1 cellular context compared by ENCODE assay signal in the genomic region with DNA sequence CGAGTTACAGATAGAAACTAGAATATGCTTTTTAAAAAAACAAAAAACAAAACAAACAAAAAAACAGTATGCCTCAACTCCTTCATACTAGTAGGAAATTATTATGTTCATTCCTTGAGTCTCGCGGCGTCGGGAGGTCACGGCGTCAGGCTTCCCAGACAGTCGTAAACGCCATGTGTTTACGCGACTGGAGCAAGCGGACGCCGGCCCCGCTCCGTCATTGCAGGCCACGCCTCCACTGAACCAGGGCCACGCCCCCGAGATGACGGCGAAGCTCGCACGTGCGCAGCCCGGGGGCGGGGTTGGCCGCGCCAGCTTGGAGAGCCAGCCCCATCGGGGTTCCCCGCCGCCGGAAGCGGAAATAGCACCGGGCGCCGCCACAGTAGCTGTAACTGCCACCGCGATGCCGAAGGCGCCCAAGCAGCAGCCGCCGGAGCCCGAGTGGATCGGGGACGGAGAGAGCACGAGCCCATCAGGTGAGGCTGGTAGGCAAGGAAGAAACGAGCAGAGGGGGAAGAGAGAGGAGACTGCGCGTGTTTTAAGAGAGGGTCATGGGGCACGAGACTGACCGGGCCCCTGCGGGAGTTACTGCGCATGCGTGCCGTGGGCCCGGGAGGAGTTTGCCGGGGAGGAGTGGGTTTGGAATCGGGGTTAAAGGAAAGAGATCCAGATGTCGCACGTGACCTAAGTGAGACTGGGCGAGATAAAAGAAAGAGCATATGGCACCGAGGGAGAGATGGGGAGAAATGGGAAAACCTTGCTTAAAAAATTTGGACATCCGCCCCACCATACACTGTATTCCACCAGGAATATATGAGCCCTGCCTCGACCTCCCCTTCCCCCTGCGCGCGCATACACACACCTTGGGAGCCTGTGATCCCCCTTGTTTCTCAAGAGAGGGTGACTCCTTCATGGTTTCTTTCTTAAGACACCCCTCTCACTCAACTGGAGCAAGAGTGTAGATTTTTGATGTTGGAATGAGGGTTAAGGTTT.
TF ChIP-seq lines count a peak whose summit lies in the region.

A gene (plus strand): TSS at position 358 of the 993 bp plus-strand sequence. CDS start 46 bp downstream, at position 404.

TF ChIP-seq in K562, 482 proteins besides CTCF, POLR2A, EP300 and RAD21 (continued from another document and continues in another):
- TF ChIP-seq FOXM1 (IDR thresholded peaks at IDR 0.05; ENCODE audit: low read depth) (no peak), FOXM1 (CRISPR knock-in tag; IDR thresholded peaks at IDR 0.05; ENCODE audit: low read depth) (peak; percentile 81; the same call in 1 of the 2 replicates), ZNF354B (CRISPR knock-in tag; IDR thresholded peaks at IDR 0.05) (no peak), POLR2AphosphoS5 (IDR thresholded peaks at IDR 0.05; ENCODE audit: control insufficient read depth, insufficient read depth, low read depth, low read length) (peak; percentile 95), ZNF143 (CRISPR knock-in tag; IDR thresholded peaks at IDR 0.05) (0 out of 2 replicates have a peak, but pooled peaks have one; percentile 57), ZC3H4 (CRISPR knock-in tag; IDR thresholded peaks at IDR 0.05; ENCODE audit: borderline replicate concordance) (no peak), ZNF224 (CRISPR knock-in tag; IDR thresholded peaks at IDR 0.05) (no peak), ETV1 (tag; conservative IDR thresholded peaks at IDR 0.05; ENCODE audit: low read depth) (peak; percentile 80), ZNF445 (CRISPR knock-in tag; IDR thresholded peaks at IDR 0.05; ENCODE audit: low read depth) (0 out of 2 replicates have a peak, but pooled peaks have one; percentile 14), JUN (IDR thresholded peaks at IDR 0.05; ENCODE audit: borderline replicate concordance, low read depth, low read length) (peak; percentile 85), JUN (CRISPR knock-in tag; IDR thresholded peaks at IDR 0.05; ENCODE audit: borderline replicate concordance) (peak; percentile 14; the same call in 1 of the 2 replicates), SOX6 (IDR thresholded peaks at IDR 0.05) (peak; percentile 79), ZNF140 (CRISPR knock-in tag; IDR thresholded peaks at IDR 0.05) (no peak), NR1H2 (CRISPR knock-in tag; IDR thresholded peaks at IDR 0.05) (no peak), CEBPG (CRISPR knock-in tag; IDR thresholded peaks at IDR 0.05) (no peak), CEBPG (tag; conservative IDR thresholded peaks at IDR 0.05 in 1 of 2, IDR thresholded peaks at IDR 0.05 in 1 of 2) (no peak), ZNF239 (CRISPR knock-in tag; IDR thresholded peaks at IDR 0.05) (peak; percentile 36; the same call in 1 of the 2 replicates), FOXP1 (CRISPR knock-in tag; IDR thresholded peaks at IDR 0.05) (peak; percentile 99), SMARCE1 (IDR thresholded peaks at IDR 0.05) (no peak; the same call in 1 of the 2 replicates), NR3C1 (CRISPR knock-in tag; IDR thresholded peaks at IDR 0.05) (0 out of 2 replicates have a peak, but pooled peaks have one; percentile 31), KAT2B (IDR thresholded peaks at IDR 0.05; ENCODE audit: low read depth, low read length) (no peak), ZFX (CRISPR knock-in tag; IDR thresholded peaks at IDR 0.05) (peak; percentile 88), MAZ (CRISPR knock-in tag; conservative IDR thresholded peaks at IDR 0.05 in 1 of 2, IDR thresholded peaks at IDR 0.05 in 1 of 2) (peak; percentile 96 to 99), OTX1 (CRISPR knock-in tag; IDR thresholded peaks at IDR 0.05) (peak; percentile 94), FOXJ2 (tag; IDR thresholded peaks at IDR 0.05) (0 out of 2 replicates have a peak, but pooled peaks have one; percentile 72), ZNF431 (CRISPR knock-in tag; IDR thresholded peaks at IDR 0.05) (no peak), TAL1 (IDR thresholded peaks at IDR 0.05) (no peak), MCM7 (IDR thresholded peaks at IDR 0.05) (no peak)
- TF ChIP-seq, protein P1, sequence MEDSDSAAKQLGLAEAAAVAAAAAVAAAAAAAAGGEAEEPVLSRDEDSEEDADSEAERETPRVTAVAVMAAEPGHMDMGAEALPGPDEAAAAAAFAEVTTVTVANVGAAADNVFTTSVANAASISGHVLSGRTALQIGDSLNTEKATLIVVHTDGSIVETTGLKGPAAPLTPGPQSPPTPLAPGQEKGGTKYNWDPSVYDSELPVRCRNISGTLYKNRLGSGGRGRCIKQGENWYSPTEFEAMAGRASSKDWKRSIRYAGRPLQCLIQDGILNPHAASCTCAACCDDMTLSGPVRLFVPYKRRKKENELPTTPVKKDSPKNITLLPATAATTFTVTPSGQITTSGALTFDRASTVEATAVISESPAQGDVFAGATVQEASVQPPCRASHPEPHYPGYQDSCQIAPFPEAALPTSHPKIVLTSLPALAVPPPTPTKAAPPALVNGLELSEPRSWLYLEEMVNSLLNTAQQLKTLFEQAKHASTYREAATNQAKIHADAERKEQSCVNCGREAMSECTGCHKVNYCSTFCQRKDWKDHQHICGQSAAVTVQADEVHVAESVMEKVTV (CRISPR knock-in tag; IDR thresholded peaks at IDR 0.05) = 0 out of 2 replicates have a peak, but pooled peaks have one; percentile 15
- TF ChIP-seq, protein P2, sequence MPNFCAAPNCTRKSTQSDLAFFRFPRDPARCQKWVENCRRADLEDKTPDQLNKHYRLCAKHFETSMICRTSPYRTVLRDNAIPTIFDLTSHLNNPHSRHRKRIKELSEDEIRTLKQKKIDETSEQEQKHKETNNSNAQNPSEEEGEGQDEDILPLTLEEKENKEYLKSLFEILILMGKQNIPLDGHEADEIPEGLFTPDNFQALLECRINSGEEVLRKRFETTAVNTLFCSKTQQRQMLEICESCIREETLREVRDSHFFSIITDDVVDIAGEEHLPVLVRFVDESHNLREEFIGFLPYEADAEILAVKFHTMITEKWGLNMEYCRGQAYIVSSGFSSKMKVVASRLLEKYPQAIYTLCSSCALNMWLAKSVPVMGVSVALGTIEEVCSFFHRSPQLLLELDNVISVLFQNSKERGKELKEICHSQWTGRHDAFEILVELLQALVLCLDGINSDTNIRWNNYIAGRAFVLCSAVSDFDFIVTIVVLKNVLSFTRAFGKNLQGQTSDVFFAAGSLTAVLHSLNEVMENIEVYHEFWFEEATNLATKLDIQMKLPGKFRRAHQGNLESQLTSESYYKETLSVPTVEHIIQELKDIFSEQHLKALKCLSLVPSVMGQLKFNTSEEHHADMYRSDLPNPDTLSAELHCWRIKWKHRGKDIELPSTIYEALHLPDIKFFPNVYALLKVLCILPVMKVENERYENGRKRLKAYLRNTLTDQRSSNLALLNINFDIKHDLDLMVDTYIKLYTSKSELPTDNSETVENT (CRISPR knock-in tag; IDR thresholded peaks at IDR 0.05) = no peak
- TF ChIP-seq, protein P3, sequence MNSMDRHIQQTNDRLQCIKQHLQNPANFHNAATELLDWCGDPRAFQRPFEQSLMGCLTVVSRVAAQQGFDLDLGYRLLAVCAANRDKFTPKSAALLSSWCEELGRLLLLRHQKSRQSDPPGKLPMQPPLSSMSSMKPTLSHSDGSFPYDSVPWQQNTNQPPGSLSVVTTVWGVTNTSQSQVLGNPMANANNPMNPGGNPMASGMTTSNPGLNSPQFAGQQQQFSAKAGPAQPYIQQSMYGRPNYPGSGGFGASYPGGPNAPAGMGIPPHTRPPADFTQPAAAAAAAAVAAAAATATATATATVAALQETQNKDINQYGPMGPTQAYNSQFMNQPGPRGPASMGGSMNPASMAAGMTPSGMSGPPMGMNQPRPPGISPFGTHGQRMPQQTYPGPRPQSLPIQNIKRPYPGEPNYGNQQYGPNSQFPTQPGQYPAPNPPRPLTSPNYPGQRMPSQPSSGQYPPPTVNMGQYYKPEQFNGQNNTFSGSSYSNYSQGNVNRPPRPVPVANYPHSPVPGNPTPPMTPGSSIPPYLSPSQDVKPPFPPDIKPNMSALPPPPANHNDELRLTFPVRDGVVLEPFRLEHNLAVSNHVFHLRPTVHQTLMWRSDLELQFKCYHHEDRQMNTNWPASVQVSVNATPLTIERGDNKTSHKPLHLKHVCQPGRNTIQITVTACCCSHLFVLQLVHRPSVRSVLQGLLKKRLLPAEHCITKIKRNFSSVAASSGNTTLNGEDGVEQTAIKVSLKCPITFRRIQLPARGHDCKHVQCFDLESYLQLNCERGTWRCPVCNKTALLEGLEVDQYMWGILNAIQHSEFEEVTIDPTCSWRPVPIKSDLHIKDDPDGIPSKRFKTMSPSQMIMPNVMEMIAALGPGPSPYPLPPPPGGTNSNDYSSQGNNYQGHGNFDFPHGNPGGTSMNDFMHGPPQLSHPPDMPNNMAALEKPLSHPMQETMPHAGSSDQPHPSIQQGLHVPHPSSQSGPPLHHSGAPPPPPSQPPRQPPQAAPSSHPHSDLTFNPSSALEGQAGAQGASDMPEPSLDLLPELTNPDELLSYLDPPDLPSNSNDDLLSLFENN (IDR thresholded peaks at IDR 0.05; ENCODE audit: low read depth in 2 of 2, low read length in 2 of 2) = 0 out of 4 replicates have a peak, but pooled peaks of 1 of the 2 experiments have one; percentile 62
- TF ChIP-seq, protein P4, sequence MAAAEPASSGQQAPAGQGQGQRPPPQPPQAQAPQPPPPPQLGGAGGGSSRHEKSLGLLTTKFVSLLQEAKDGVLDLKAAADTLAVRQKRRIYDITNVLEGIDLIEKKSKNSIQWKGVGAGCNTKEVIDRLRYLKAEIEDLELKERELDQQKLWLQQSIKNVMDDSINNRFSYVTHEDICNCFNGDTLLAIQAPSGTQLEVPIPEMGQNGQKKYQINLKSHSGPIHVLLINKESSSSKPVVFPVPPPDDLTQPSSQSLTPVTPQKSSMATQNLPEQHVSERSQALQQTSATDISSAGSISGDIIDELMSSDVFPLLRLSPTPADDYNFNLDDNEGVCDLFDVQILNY (CRISPR knock-in tag; IDR thresholded peaks at IDR 0.05) = no peak
- TF ChIP-seq, protein P5, sequence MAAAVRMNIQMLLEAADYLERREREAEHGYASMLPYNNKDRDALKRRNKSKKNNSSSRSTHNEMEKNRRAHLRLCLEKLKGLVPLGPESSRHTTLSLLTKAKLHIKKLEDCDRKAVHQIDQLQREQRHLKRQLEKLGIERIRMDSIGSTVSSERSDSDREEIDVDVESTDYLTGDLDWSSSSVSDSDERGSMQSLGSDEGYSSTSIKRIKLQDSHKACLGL (CRISPR knock-in tag; IDR thresholded peaks at IDR 0.05; ENCODE audit: borderline replicate concordance, poor library complexity, severe bottlenecking) = peak; percentile 90
- TF ChIP-seq, protein P6, sequence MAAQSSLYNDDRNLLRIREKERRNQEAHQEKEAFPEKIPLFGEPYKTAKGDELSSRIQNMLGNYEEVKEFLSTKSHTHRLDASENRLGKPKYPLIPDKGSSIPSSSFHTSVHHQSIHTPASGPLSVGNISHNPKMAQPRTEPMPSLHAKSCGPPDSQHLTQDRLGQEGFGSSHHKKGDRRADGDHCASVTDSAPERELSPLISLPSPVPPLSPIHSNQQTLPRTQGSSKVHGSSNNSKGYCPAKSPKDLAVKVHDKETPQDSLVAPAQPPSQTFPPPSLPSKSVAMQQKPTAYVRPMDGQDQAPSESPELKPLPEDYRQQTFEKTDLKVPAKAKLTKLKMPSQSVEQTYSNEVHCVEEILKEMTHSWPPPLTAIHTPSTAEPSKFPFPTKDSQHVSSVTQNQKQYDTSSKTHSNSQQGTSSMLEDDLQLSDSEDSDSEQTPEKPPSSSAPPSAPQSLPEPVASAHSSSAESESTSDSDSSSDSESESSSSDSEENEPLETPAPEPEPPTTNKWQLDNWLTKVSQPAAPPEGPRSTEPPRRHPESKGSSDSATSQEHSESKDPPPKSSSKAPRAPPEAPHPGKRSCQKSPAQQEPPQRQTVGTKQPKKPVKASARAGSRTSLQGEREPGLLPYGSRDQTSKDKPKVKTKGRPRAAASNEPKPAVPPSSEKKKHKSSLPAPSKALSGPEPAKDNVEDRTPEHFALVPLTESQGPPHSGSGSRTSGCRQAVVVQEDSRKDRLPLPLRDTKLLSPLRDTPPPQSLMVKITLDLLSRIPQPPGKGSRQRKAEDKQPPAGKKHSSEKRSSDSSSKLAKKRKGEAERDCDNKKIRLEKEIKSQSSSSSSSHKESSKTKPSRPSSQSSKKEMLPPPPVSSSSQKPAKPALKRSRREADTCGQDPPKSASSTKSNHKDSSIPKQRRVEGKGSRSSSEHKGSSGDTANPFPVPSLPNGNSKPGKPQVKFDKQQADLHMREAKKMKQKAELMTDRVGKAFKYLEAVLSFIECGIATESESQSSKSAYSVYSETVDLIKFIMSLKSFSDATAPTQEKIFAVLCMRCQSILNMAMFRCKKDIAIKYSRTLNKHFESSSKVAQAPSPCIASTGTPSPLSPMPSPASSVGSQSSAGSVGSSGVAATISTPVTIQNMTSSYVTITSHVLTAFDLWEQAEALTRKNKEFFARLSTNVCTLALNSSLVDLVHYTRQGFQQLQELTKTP (IDR thresholded peaks at IDR 0.05; ENCODE audit: low read depth in 1 of 2, partially characterized antibody in 2 of 2) = peak; percentile 16 to 55
- TF ChIP-seq, protein P7, sequence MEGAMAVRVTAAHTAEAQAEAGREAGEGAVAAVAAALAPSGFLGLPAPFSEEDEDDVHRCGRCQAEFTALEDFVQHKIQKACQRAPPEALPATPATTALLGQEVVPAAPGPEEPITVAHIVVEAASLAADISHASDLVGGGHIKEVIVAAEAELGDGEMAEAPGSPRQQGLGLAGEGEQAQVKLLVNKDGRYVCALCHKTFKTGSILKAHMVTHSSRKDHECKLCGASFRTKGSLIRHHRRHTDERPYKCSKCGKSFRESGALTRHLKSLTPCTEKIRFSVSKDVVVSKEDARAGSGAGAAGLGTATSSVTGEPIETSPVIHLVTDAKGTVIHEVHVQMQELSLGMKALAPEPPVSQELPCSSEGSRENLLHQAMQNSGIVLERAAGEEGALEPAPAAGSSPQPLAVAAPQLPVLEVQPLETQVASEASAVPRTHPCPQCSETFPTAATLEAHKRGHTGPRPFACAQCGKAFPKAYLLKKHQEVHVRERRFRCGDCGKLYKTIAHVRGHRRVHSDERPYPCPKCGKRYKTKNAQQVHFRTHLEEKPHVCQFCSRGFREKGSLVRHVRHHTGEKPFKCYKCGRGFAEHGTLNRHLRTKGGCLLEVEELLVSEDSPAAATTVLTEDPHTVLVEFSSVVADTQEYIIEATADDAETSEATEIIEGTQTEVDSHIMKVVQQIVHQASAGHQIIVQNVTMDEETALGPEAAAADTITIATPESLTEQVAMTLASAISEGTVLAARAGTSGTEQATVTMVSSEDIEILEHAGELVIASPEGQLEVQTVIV (CRISPR knock-in tag; IDR thresholded peaks at IDR 0.05; ENCODE audit: borderline replicate concordance) = no peak; the same call in 1 of the 2 replicates
- TF ChIP-seq, protein P8, sequence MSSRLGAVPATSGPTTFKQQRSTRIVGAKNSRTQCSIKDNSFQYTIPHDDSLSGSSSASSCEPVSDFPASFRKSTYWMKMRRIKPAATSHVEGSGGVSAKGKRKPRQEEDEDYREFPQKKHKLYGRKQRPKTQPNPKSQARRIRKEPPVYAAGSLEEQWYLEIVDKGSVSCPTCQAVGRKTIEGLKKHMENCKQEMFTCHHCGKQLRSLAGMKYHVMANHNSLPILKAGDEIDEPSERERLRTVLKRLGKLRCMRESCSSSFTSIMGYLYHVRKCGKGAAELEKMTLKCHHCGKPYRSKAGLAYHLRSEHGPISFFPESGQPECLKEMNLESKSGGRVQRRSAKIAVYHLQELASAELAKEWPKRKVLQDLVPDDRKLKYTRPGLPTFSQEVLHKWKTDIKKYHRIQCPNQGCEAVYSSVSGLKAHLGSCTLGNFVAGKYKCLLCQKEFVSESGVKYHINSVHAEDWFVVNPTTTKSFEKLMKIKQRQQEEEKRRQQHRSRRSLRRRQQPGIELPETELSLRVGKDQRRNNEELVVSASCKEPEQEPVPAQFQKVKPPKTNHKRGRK (tag; IDR thresholded peaks at IDR 0.05) = peak; percentile 68
- TF ChIP-seq, protein P9, sequence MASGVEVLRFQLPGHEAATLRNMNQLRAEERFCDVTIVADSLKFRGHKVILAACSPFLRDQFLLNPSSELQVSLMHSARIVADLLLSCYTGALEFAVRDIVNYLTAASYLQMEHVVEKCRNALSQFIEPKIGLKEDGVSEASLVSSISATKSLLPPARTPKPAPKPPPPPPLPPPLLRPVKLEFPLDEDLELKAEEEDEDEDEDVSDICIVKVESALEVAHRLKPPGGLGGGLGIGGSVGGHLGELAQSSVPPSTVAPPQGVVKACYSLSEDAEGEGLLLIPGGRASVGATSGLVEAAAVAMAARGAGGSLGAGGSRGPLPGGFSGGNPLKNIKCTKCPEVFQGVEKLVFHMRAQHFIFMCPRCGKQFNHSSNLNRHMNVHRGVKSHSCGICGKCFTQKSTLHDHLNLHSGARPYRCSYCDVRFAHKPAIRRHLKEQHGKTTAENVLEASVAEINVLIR (CRISPR knock-in tag; IDR thresholded peaks at IDR 0.05) = peak; percentile 83
